In genomic region chr9:137067860-137068538, GRCh38 we compare ENCODE assay signal across 1 cellular context.
TF ChIP-seq lines count a peak whose summit lies in the region.

No MANE protein-coding gene starts in this region.

TF ChIP-seq in K562, 482 proteins besides CTCF, POLR2A, EP300 and RAD21 (continued from another document):
- TF ChIP-seq CTCFL (IDR thresholded peaks at IDR 0.05; ENCODE audit: borderline replicate concordance, insufficient read depth, low read depth, low read length, poor library complexity, severe bottlenecking): peak; percentile 77
- TF ChIP-seq TGIF2 (CRISPR knock-in tag; IDR thresholded peaks at IDR 0.05): no peak
- TF ChIP-seq ZFX (CRISPR knock-in tag; IDR thresholded peaks at IDR 0.05): peak; percentile 61
- TF ChIP-seq ZFP36 (IDR thresholded peaks at IDR 0.05; ENCODE audit: low read depth, low read length, partially characterized antibody): no peak
- TF ChIP-seq MNT (conservative IDR thresholded peaks at IDR 0.05): peak; percentile 33 to 47; a peak in 2 of 4 replicates
- peak; percentile 70 for TF ChIP-seq MAX (CRISPR knock-in tag; IDR thresholded peaks at IDR 0.05)
- no peak for TF ChIP-seq NCOA4 (IDR thresholded peaks at IDR 0.05; ENCODE audit: partially characterized antibody)
- peak; percentile 45; the same call in 1 of the 2 replicates for TF ChIP-seq LCOR (CRISPR knock-in tag; IDR thresholded peaks at IDR 0.05)
- TF ChIP-seq RBBP5 (IDR thresholded peaks at IDR 0.05; ENCODE audit: borderline replicate concordance, insufficient read depth, low read length, poor library complexity, severe bottlenecking): no peak
